13 cellular contexts compared by ENCODE assay signal in the genomic region with DNA sequence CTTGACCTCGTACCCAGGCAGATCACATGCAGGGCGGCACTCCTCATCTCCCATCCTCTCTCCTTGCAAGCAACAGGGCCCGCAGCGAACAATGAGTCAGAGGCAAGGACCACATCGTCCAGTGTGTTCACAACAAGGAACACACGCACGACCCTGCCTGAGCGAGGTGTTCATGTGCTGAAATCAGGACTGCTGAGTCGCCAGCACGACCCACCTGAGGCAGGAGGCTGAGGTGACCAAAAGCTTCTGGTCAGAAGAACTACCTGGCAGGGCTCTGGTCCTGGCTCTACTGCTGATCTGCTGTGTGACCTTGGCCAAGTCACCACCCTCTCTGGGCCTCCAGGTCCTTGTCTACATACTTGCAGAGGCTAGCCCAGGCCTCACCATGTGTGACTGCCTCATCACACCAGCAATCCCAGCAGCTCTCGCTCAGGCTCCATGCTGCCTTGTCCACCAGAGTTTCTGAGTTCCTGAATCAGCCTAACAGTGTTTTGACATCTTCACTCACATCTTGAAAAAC.
DNase-seq lines count a peak whose midpoint lies in the region; ATAC-seq and TF ChIP-seq lines count a peak whose summit lies in the region.
"Had no signal": no experiment of that assay in that cellular context is flagged by ENCODE, and none has a peak within 500 bp of the region (broad histone marks: within the 10 kb centered on the region; RNA-seq: fewer than 3 reads in every experiment).

No MANE protein-coding gene starts in this region.

- H3K4me1 ChIP-seq in trophoblast cell (ENCODE audit: control insufficient read depth in 1 of 2, insufficient read depth in 2 of 2, low read length in 2 of 2): peaks cover 40 to 54% of the 10 kb centered on the region in 2 experiments

- no peak overlapping the region for H3K4ac ChIP-seq in trophoblast cell (ENCODE audit: low read depth, low read length)

- H3K4me1 Mint-ChIP-seq in CD4-positive, alpha-beta T cell (ENCODE audit: low read depth): peaks cover 96% of the 10 kb centered on the region
- peaks cover 29% of the 10 kb centered on the region for H3K4me1 Mint-ChIP-seq in activated T-helper 17 cell treated with anti-CD3 and anti-CD28 coated beads, Interleukin-2, amount 50 U/mL, for 72 hours

- H3K27me3 ChIP-seq in CD4-positive, alpha-beta T cell (ENCODE audit: control insufficient read depth, insufficient read depth, low read length): no peaks in the 10 kb centered on the region
- H3K27me3 ChIP-seq in trophoblast cell (ENCODE audit: insufficient read depth, low read length): no peaks in the 10 kb centered on the region

- ATAC-seq in CD4-positive, alpha-beta T cell (ENCODE audit: poor library complexity): no peak
- ATAC-seq in activated T-helper 17 cell treated with anti-CD3 and anti-CD28 coated beads, Interleukin-2, amount 50 U/mL, for 72 hours (replicated peaks): no peak
- ATAC-seq in HG03469 (IDR thresholded peaks at IDR 0.05; ENCODE audit: unreplicated experiment) (no peak), GM19351 (IDR thresholded peaks at IDR 0.05; ENCODE audit: unreplicated experiment) (no peak), left lobe of liver (no peak)
- ATAC-seq: activated CD8-positive, alpha-beta memory T cell treated with anti-CD3 and anti-CD28 coated beads, Interleukin-2, amount 10 ng/mL, durations not matched to agents 7 days and 5 days had no signal

- no peaks in the 10 kb centered on the region for H3K27me3 Mint-ChIP-seq in CD4-positive, alpha-beta T cell
- H3K27me3 Mint-ChIP-seq in activated T-helper 17 cell treated with anti-CD3 and anti-CD28 coated beads, Interleukin-2, amount 50 U/mL, for 72 hours: no peaks in the 10 kb centered on the region
- H3K27me3 Mint-ChIP-seq: activated CD8-positive, alpha-beta memory T cell treated with anti-CD3 and anti-CD28 coated beads, Interleukin-2, amount 10 ng/mL, durations not matched to agents 7 days and 5 days had no signal

- no peaks in the 10 kb centered on the region for H3K9me3 Mint-ChIP-seq in CD4-positive, alpha-beta T cell
- no peaks in the 10 kb centered on the region for H3K9me3 Mint-ChIP-seq in activated T-helper 17 cell treated with anti-CD3 and anti-CD28 coated beads, Interleukin-2, amount 50 U/mL, for 72 hours
- H3K9me3 Mint-ChIP-seq: T-helper 2 cell treated with Interferon-gamma antibody and Interleukin-4, amounts not matched to agents 5 μg/mL and 100 μg/mL, for 36 hours had no signal

- no peak overlapping the region for H3K9ac ChIP-seq in trophoblast cell (ENCODE audit: low read length)
- H3K9ac ChIP-seq: parathyroid adenoma had no signal

- no peaks in the 10 kb centered on the region for H3K9me3 ChIP-seq in CD4-positive, alpha-beta T cell (ENCODE audit: control insufficient read depth, low read length)
- H3K9me3 ChIP-seq in trophoblast cell (ENCODE audit: insufficient read depth, low read depth, low read length): no peaks in the 10 kb centered on the region

- H3K36me3 Mint-ChIP-seq in CD4-positive, alpha-beta T cell (ENCODE audit: low read depth): no peaks in the 10 kb centered on the region
- no peaks in the 10 kb centered on the region for H3K36me3 Mint-ChIP-seq in activated T-helper 17 cell treated with anti-CD3 and anti-CD28 coated beads, Interleukin-2, amount 50 U/mL, for 72 hours (ENCODE audit: low read depth)
- H3K36me3 Mint-ChIP-seq: activated CD8-positive, alpha-beta memory T cell treated with anti-CD3 and anti-CD28 coated beads, Interleukin-2, amount 10 ng/mL, durations not matched to agents 7 days and 5 days had no signal

- H2AFZ ChIP-seq in trophoblast cell (ENCODE audit: insufficient read depth, low read length, poor library complexity): no peak overlapping the region
- H2AFZ ChIP-seq: parathyroid adenoma had no signal

- no peak overlapping the region for H4K12ac ChIP-seq in trophoblast cell (ENCODE audit: low read depth, low read length)

- no peak overlapping the region for H3K23ac ChIP-seq in trophoblast cell (ENCODE audit: low read length)

- DNase-seq in CD4-positive, alpha-beta T cell: no peak
- DNase-seq in foreskin fibroblast (peak; percentile 26 to 53), trophoblast cell (peak; percentile 31 to 58), left lobe of liver (ENCODE audit: low spot score) (no peak), NK-92 (lab: John Stamatoyannopoulos, UW; ENCODE audit: unreplicated experiment) (no peak)
- DNase-seq: activated CD8-positive, alpha-beta memory T cell treated with anti-CD3 and anti-CD28 coated beads, Interleukin-2, amount 10 ng/mL, durations not matched to agents 7 days and 5 days; amniotic stem cell; KG1 had no signal

- no peak overlapping the region for H2BK5ac ChIP-seq in trophoblast cell (ENCODE audit: low read depth, low read length, poor library complexity)

- H3K4me3 ChIP-seq in foreskin fibroblast (ENCODE audit: low read depth in 1 of 2, low read length in 2 of 2) (no peak overlapping the region), trophoblast cell (ENCODE audit: low read depth, low read length) (no peak overlapping the region)

- TF ChIP-seq CTCF in CD4-positive, alpha-beta T cell (IDR thresholded peaks at IDR 0.05): no peak
- TF ChIP-seq CTCF in foreskin fibroblast (IDR thresholded peaks at IDR 0.05; ENCODE audit: low read depth, low read length): no peak

- H3K4me3 Mint-ChIP-seq in CD4-positive, alpha-beta T cell: no peak overlapping the region
- no peak overlapping the region for H3K4me3 Mint-ChIP-seq in activated T-helper 17 cell treated with anti-CD3 and anti-CD28 coated beads, Interleukin-2, amount 50 U/mL, for 72 hours
- H3K4me3 Mint-ChIP-seq: activated CD8-positive, alpha-beta memory T cell treated with anti-CD3 and anti-CD28 coated beads, Interleukin-2, amount 10 ng/mL, durations not matched to agents 7 days and 5 days; T-helper 2 cell treated with Interferon-gamma antibody and Interleukin-4, amounts not matched to agents 5 μg/mL and 100 μg/mL, for 36 hours had no signal

- no peak overlapping the region for H3K18ac ChIP-seq in trophoblast cell (ENCODE audit: low read length)

- H4K91ac ChIP-seq in trophoblast cell (ENCODE audit: low read depth, low read length): no peak overlapping the region

- peaks cover 6% of the 10 kb centered on the region for H3K79me2 ChIP-seq in trophoblast cell (ENCODE audit: control insufficient read depth, insufficient read depth, low read length, poor library complexity)

- intact Hi-C loops in CD4-positive, alpha-beta T cell (cut with DNase I, micrococcal nuclease): no loop called here

- POLR2A ChIA-PET in CD4-positive, alpha-beta T cell (lab: Charles Lee): no interaction called here

- H3K14ac ChIP-seq in trophoblast cell (ENCODE audit: low read length): no peak overlapping the region

- H4K8ac ChIP-seq in trophoblast cell (ENCODE audit: low read depth, low read length): no peak overlapping the region

- peaks cover 4% of the 10 kb centered on the region for H3K79me1 ChIP-seq in trophoblast cell (ENCODE audit: low read length)

- H3K4me2 ChIP-seq in trophoblast cell (ENCODE audit: low read length): no peak overlapping the region

- H3K36me3 ChIP-seq in trophoblast cell (ENCODE audit: control insufficient read depth in 1 of 2, insufficient read depth in 2 of 2, low read length in 2 of 2): peaks cover 0 to 5% of the 10 kb centered on the region in 2 experiments

- no peak overlapping the region for H2BK12ac ChIP-seq in trophoblast cell (ENCODE audit: low read length)

- WGBS in trophoblast cell (ENCODE audit: extremely low coverage, insufficient coverage, insufficient read length): no CpG with 5 or more reads among the region's 11 CpGs

- H2BK120ac ChIP-seq in trophoblast cell (ENCODE audit: insufficient read depth, low read length, poor library complexity): no peak overlapping the region

- H2AK5ac ChIP-seq in trophoblast cell (ENCODE audit: low read length): no peak overlapping the region

- peak overlapping the region; percentile 61 for H3K27ac Mint-ChIP-seq in CD4-positive, alpha-beta T cell
- peak overlapping the region; percentile 82 for H3K27ac Mint-ChIP-seq in activated T-helper 17 cell treated with anti-CD3 and anti-CD28 coated beads, Interleukin-2, amount 50 U/mL, for 72 hours
- H3K27ac Mint-ChIP-seq: activated CD8-positive, alpha-beta memory T cell treated with anti-CD3 and anti-CD28 coated beads, Interleukin-2, amount 10 ng/mL, durations not matched to agents 7 days and 5 days; T-helper 2 cell treated with Interferon-gamma antibody and Interleukin-4, amounts not matched to agents 5 μg/mL and 100 μg/mL, for 36 hours had no signal

- no peak overlapping the region for H3K27ac ChIP-seq in CD4-positive, alpha-beta T cell (ENCODE audit: low read depth, low read length)
- no peak overlapping the region for H3K27ac ChIP-seq in trophoblast cell (ENCODE audit: low read depth, low read length)
- H3K27ac ChIP-seq: parathyroid adenoma had no signal

- CTCF ChIA-PET in CD4-positive, alpha-beta T cell (lab: Charles Lee): no interaction called here

Comparison
In these comparisons a context has a peak if more than half of its experiments do, and no peak if none do; other contexts are left out.
1. DNase-seq: peak in foreskin fibroblast (2 of 2) and trophoblast cell (2 of 2); none in CD4-positive, alpha-beta T cell (0 of 10), left lobe of liver (single experiment) and NK-92 (single experiment).